8 cellular contexts compared by ENCODE assay signal in genomic region chr10:132904169-132904813, GRCh38. TPM values are rescaled to one million over a fixed set of nuclear protein-coding genes. Genes with fewer than 3 reads are reported as not detected.
DNase-seq lines count a peak whose midpoint lies in the region; ATAC-seq, FAIRE-seq and TF ChIP-seq lines count a peak whose summit lies in the region.

No MANE protein-coding gene starts in this region.

- no peak for FAIRE-seq in astrocyte (lab: Jason Lieb, UNC)

- no peaks in the 10 kb centered on the region for H3K36me3 ChIP-seq in astrocyte (ENCODE audit: insufficient read depth, low read length)

- no peaks in the 10 kb centered on the region for H3K27me3 ChIP-seq in astrocyte (ENCODE audit: insufficient read depth, low read length)

- no peaks in the 10 kb centered on the region for H4K20me1 ChIP-seq in astrocyte (ENCODE audit: insufficient read depth, low read length)

- no peak overlapping the region for H3K9ac ChIP-seq in astrocyte (ENCODE audit: low read length)

- no peak overlapping the region for H3K27ac ChIP-seq in astrocyte (ENCODE audit: low read depth, low read length)

- H3K4me3 Mint-ChIP-seq in astrocyte (ENCODE audit: unreplicated experiment), result no peak overlapping the region

- H3K36me3 Mint-ChIP-seq in astrocyte (ENCODE audit: low read depth, unreplicated experiment), result no peaks in the 10 kb centered on the region

- TF ChIP-seq CTCF in AG09309 (IDR thresholded peaks at IDR 0.05; ENCODE audit: control insufficient read depth, insufficient read depth, low read depth, low read length, missing control alignments), result peak; percentile 80
- TF ChIP-seq CTCF in GM12872 (IDR thresholded peaks at IDR 0.05; ENCODE audit: insufficient read depth, low read depth, low read length), result peak; percentile 84
- peak; percentile 71 for TF ChIP-seq CTCF in astrocyte (IDR thresholded peaks at IDR 0.05; ENCODE audit: insufficient read depth, low read depth, low read length)

- H3K4me1 ChIP-seq in astrocyte (ENCODE audit: insufficient read depth, low read length), result no peaks in the 10 kb centered on the region

- ATAC-seq in HG03342 (IDR thresholded peaks at IDR 0.05; ENCODE audit: unreplicated experiment), result no peak

- H3K9me3 ChIP-seq in astrocyte (ENCODE audit: insufficient read depth, low read depth, low read length), result peaks cover 9% of the 10 kb centered on the region

- H3K27ac Mint-ChIP-seq in astrocyte (ENCODE audit: unreplicated experiment), result no peak overlapping the region

- DNase-seq in AG09309 (ENCODE audit: low read depth), result no peak
- peak; percentile 0 for DNase-seq in NOMO-1 treated with dmso at 0.1 percent for 144 hours (lab: John Stamatoyannopoulos, UW; ENCODE audit: unreplicated experiment)
- DNase-seq in astrocyte (ENCODE audit: low read depth), result peak; percentile 5
- DNase-seq in iris pigment epithelial cell (ENCODE audit: low read depth), result peak; percentile 26
- DNase-seq in stimulated activated CD4-positive, alpha-beta T cell treated with anti-CD3 and anti-CD28 coated beads, TNF-alpha, amount 100 ng/mL, for 48 hours (ENCODE audit: low read depth in 3 of 3), result peak in 2 of 3 donors; percentile 5 to 24
- no peak for DNase-seq in NCI-H146 (lab: John Stamatoyannopoulos, UW)

- H3K79me2 ChIP-seq in astrocyte (ENCODE audit: insufficient read depth, low read length), result no peaks in the 10 kb centered on the region

- no peak overlapping the region for H3K4me2 ChIP-seq in astrocyte (ENCODE audit: low read length)

- no peak overlapping the region for H2AFZ ChIP-seq in astrocyte (ENCODE audit: low read depth, low read length)

- H3K4me1 Mint-ChIP-seq in astrocyte (ENCODE audit: low read depth, unreplicated experiment), result no peaks in the 10 kb centered on the region

- H3K27me3 Mint-ChIP-seq in astrocyte (ENCODE audit: low read depth, unreplicated experiment), result peaks cover 33% of the 10 kb centered on the region

- peaks cover 17% of the 10 kb centered on the region for H3K9me3 Mint-ChIP-seq in astrocyte (ENCODE audit: unreplicated experiment)

- H3K4me3 ChIP-seq in AG09309 (ENCODE audit: control insufficient read depth, low read depth, low read length), result no peak overlapping the region
- H3K4me3 ChIP-seq in astrocyte (ENCODE audit: insufficient read depth, low read depth, low read length), result no peak overlapping the region

RNA-seq across cellular contexts. Expression of gene CFAP46, which starts 38.1 kb away (rescaled TPM):
- 1.3 and 1.5 TPM in 2 replicates for total RNA-seq in astrocyte

Comparison
In these comparisons a context has a peak if more than half of its experiments do, and no peak if none do; other contexts are left out.
1. DNase-seq: peak in NOMO-1 treated with dmso at 0.1 percent for 144 hours (single experiment), astrocyte (single experiment), iris pigment epithelial cell (single experiment) and stimulated activated CD4-positive, alpha-beta T cell treated with anti-CD3 and anti-CD28 coated beads, TNF-alpha, amount 100 ng/mL, for 48 hours (2 of 3); none in AG09309 (single experiment) and NCI-H146 (single experiment).
2. Peak in every context shown above with its lines, with median percentiles within 50 percentile points of each other: CTCF ChIP-seq.